32 cellular contexts compared by ENCODE assay signal in the genomic region with DNA sequence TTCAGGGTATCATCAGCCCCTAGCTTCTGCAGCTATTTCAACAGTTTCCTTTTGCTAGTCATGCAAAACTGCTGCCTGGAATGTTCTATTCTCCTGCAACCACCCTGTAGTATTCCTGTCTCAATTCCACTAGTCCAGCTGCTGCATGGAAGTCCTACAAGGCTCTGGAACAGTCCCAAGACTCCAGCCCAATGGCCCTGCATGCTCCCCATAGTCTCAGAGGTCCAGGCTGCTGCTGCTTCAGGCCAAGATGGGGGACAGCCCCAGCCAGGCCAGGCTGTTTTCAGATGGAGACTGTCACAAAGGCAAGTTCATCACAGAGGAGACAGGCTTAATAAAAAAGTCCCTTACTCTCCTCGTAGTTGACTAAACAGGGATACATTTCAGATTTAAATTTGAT. TPM values are rescaled to one million over a fixed set of nuclear protein-coding genes. Genes with fewer than 3 reads are reported as not detected.
"Had no signal": no experiment of that assay in that cellular context is flagged by ENCODE, and none has a peak within 500 bp of the region (broad histone marks: within the 10 kb centered on the region; RNA-seq: fewer than 3 reads in every experiment).

No MANE protein-coding gene starts in this region.

- H3K4me3 ChIP-seq: ascending aorta, breast epithelium, cardiac muscle cell, colonic mucosa, gastrocnemius medialis had no signal

- H3K27ac ChIP-seq: ascending aorta, breast epithelium, cardiac muscle cell, colonic mucosa, foreskin keratinocyte, gastrocnemius medialis had no signal

- H3K27me3 Mint-ChIP-seq: brain had no signal

- ATAC-seq: activated CD4-positive, alpha-beta T cell treated with anti-CD3 and anti-CD28 coated beads for 36 hours; activated CD8-positive, alpha-beta memory T cell treated with anti-CD3 and anti-CD28 coated beads, Interleukin-2, amount 10 ng/mL, durations not matched to agents 7 days and 5 days; activated CD8-positive, alpha-beta T cell treated with anti-CD3 and anti-CD28 coated beads, Interleukin-2, amount 10 ng/mL, durations not matched to agents 7 days and 5 days; activated naive CD4-positive, alpha-beta T cell treated with anti-CD3 and anti-CD28 coated beads, Interleukin-2, amount 50 U/mL, for 72 hours; esophagus mucosa; foreskin keratinocyte; gastrocnemius medialis had no signal

- H3K4me3 Mint-ChIP-seq: activated CD4-positive, alpha-beta memory T cell treated with anti-CD3 and anti-CD28 coated beads for 36 hours; activated CD4-positive, alpha-beta T cell treated with anti-CD3 and anti-CD28 coated beads for 36 hours; activated CD4-positive, alpha-beta T cell treated with anti-CD3 and anti-CD28 coated beads, Interleukin-2, amount 10 ng/mL, durations not matched to agents 24 days and 14 days; activated CD8-positive, alpha-beta memory T cell treated with anti-CD3 and anti-CD28 coated beads, Interleukin-2, amount 10 ng/mL, durations not matched to agents 7 days and 5 days; activated CD8-positive, alpha-beta T cell treated with anti-CD3 and anti-CD28 coated beads, Interleukin-2, amount 10 ng/mL, durations not matched to agents 7 days and 5 days; activated naive CD4-positive, alpha-beta T cell treated with anti-CD3 and anti-CD28 coated beads for 36 hours; activated naive CD8-positive, alpha-beta T cell treated with anti-CD3 and anti-CD28 coated beads, Interleukin-2, amount 10 ng/mL, durations not matched to agents 7 days and 5 days; activated T-helper 1 cell treated with anti-CD3 and anti-CD28 coated beads, Interleukin-12 subunit alpha, Interleukin-12 subunit beta, Interleukin-2, Interleukin-4 antibody, amounts not matched to agents 30 ng/mL and 10 ng/mL and 1 ng/mL, durations not matched to agents 14 hours and 24 hours and 36 hours; brain; central memory CD8-positive, alpha-beta T cell had no signal

- H3K9me3 Mint-ChIP-seq: activated CD4-positive, alpha-beta memory T cell treated with anti-CD3 and anti-CD28 coated beads for 36 hours; activated CD4-positive, alpha-beta T cell treated with anti-CD3 and anti-CD28 coated beads, Interleukin-2, amount 10 ng/mL, durations not matched to agents 24 days and 14 days; activated naive CD4-positive, alpha-beta T cell treated with anti-CD3 and anti-CD28 coated beads for 36 hours; activated naive CD8-positive, alpha-beta T cell treated with anti-CD3 and anti-CD28 coated beads, Interleukin-2, amount 10 ng/mL, durations not matched to agents 7 days and 5 days; activated T-helper 1 cell treated with anti-CD3 and anti-CD28 coated beads, Interleukin-12 subunit alpha, Interleukin-12 subunit beta, Interleukin-2, Interleukin-4 antibody, amounts not matched to agents 30 ng/mL and 10 ng/mL and 1 ng/mL, durations not matched to agents 14 hours and 24 hours and 36 hours; activated T-helper 2 cell treated with anti-CD3 and anti-CD28 coated beads, Interferon-gamma antibody, Interleukin-2, Interleukin-4, amounts not matched to agents 10 μg/mL and 5 μg/mL and 100 μg/mL, durations not matched to agents 14 hours and 24 hours and 36 hours; central memory CD8-positive, alpha-beta T cell had no signal

- H3K36me3 Mint-ChIP-seq: activated CD4-positive, alpha-beta memory T cell treated with anti-CD3 and anti-CD28 coated beads for 36 hours; activated CD8-positive, alpha-beta memory T cell treated with anti-CD3 and anti-CD28 coated beads, Interleukin-2, amount 10 ng/mL, durations not matched to agents 7 days and 5 days; activated naive CD4-positive, alpha-beta T cell treated with anti-CD3 and anti-CD28 coated beads, Interleukin-2, amount 50 U/mL, for 72 hours; activated naive CD8-positive, alpha-beta T cell treated with anti-CD3 and anti-CD28 coated beads, Interleukin-2, amount 10 ng/mL, durations not matched to agents 7 days and 5 days; brain had no signal

- H3K4me1 ChIP-seq: ascending aorta, breast epithelium, colonic mucosa, gastrocnemius medialis had no signal

- H3K36me3 ChIP-seq: ascending aorta, breast epithelium, cardiac muscle cell, colonic mucosa, gastrocnemius medialis had no signal

- H3K9me3 ChIP-seq: ascending aorta, breast epithelium, colonic mucosa, gastrocnemius medialis had no signal

- DNase-seq: activated CD4-positive, alpha-beta memory T cell treated with anti-CD3 and anti-CD28 coated beads for 36 hours; activated CD4-positive, alpha-beta T cell treated with anti-CD3 and anti-CD28 coated beads for 36 hours; activated CD4-positive, alpha-beta T cell treated with anti-CD3 and anti-CD28 coated beads, Interleukin-2, amount 10 ng/mL, durations not matched to agents 24 days and 14 days; activated CD4-positive, CD25-positive, alpha-beta regulatory T cell; activated CD4-positive, CD25-positive, alpha-beta regulatory T cell treated with anti-CD3 and anti-CD28 coated beads, Interleukin-2, amount 50 U/mL, for 72 hours; activated CD8-positive, alpha-beta memory T cell treated with anti-CD3 and anti-CD28 coated beads, Interleukin-2, amount 10 ng/mL, durations not matched to agents 7 days and 5 days; activated CD8-positive, alpha-beta memory T cell treated with anti-CD3 and anti-CD28 coated beads, Interleukin-2, amount 50 U/mL, for 4 hours; activated CD8-positive, alpha-beta T cell treated with anti-CD3 and anti-CD28 coated beads, Interleukin-2, amount 10 ng/mL, durations not matched to agents 7 days and 5 days; activated effector memory CD4-positive, alpha-beta T cell treated with anti-CD3 and anti-CD28 coated beads, Interleukin-2, amount 50 U/mL, for 16 hours; activated naive CD4-positive, alpha-beta T cell treated with anti-CD3 and anti-CD28 coated beads for 36 hours; activated naive CD8-positive, alpha-beta T cell treated with anti-CD3 and anti-CD28 coated beads, Interleukin-2, amount 10 ng/mL, durations not matched to agents 7 days and 5 days; activated T-cell treated with anti-CD3 and anti-CD28 coated beads, Interleukin-2, amount 50 U/mL, for 1 hour; activated T-cell treated with anti-CD3 and anti-CD28 coated beads, Interleukin-2, amount 50 U/mL, for 48 hours; colonic mucosa; effector CD8-positive, alpha-beta T cell; foreskin keratinocyte; gastrocnemius medialis; glutamatergic neuron; T-helper 2 cell had no signal

- H3K27ac Mint-ChIP-seq: activated CD4-positive, alpha-beta memory T cell treated with anti-CD3 and anti-CD28 coated beads for 36 hours; activated CD4-positive, alpha-beta T cell treated with anti-CD3 and anti-CD28 coated beads for 36 hours; activated CD4-positive, alpha-beta T cell treated with anti-CD3 and anti-CD28 coated beads, Interleukin-2, amount 10 ng/mL, durations not matched to agents 24 days and 14 days; activated CD8-positive, alpha-beta memory T cell treated with anti-CD3 and anti-CD28 coated beads, Interleukin-2, amount 10 ng/mL, durations not matched to agents 7 days and 5 days; activated CD8-positive, alpha-beta T cell treated with anti-CD3 and anti-CD28 coated beads, Interleukin-2, amount 10 ng/mL, durations not matched to agents 7 days and 5 days; activated naive CD4-positive, alpha-beta T cell treated with anti-CD3 and anti-CD28 coated beads for 36 hours; activated naive CD8-positive, alpha-beta T cell treated with anti-CD3 and anti-CD28 coated beads, Interleukin-2, amount 10 ng/mL, durations not matched to agents 7 days and 5 days; activated T-helper 1 cell treated with anti-CD3 and anti-CD28 coated beads, Interleukin-12 subunit alpha, Interleukin-12 subunit beta, Interleukin-2, Interleukin-4 antibody, amounts not matched to agents 30 ng/mL and 10 ng/mL and 1 ng/mL, durations not matched to agents 14 hours and 24 hours and 36 hours; activated T-helper 2 cell treated with anti-CD3 and anti-CD28 coated beads, Interferon-gamma antibody, Interleukin-2, Interleukin-4, amounts not matched to agents 10 μg/mL and 5 μg/mL and 100 μg/mL, durations not matched to agents 14 hours and 24 hours and 36 hours; brain had no signal

- H3K27me3 ChIP-seq: ascending aorta, breast epithelium, cardiac muscle cell, colonic mucosa, foreskin keratinocyte, gastrocnemius medialis had no signal

- H3K4me1 Mint-ChIP-seq: activated CD4-positive, alpha-beta T cell treated with anti-CD3 and anti-CD28 coated beads for 36 hours; activated CD4-positive, alpha-beta T cell treated with anti-CD3 and anti-CD28 coated beads, Interleukin-2, amount 10 ng/mL, durations not matched to agents 24 days and 14 days; activated CD8-positive, alpha-beta memory T cell treated with anti-CD3 and anti-CD28 coated beads, Interleukin-2, amount 10 ng/mL, durations not matched to agents 7 days and 5 days; activated naive CD8-positive, alpha-beta T cell treated with anti-CD3 and anti-CD28 coated beads, Interleukin-2, amount 10 ng/mL, durations not matched to agents 7 days and 5 days; brain had no signal

RNA-seq across cellular contexts. Expression of gene CST9L, which starts 31.7 kb away (rescaled TPM):
- total RNA-seq: activated CD4-positive, alpha-beta memory T cell treated with anti-CD3 and anti-CD28 coated beads for 36 hours; activated CD4-positive, alpha-beta T cell treated with anti-CD3 and anti-CD28 coated beads for 36 hours; activated CD4-positive, alpha-beta T cell treated with anti-CD3 and anti-CD28 coated beads, Interleukin-2, amount 10 ng/mL, durations not matched to agents 24 days and 14 days; activated CD8-positive, alpha-beta memory T cell treated with anti-CD3 and anti-CD28 coated beads for 36 hours; activated CD8-positive, alpha-beta memory T cell treated with anti-CD3 and anti-CD28 coated beads, Interleukin-2, amount 10 ng/mL, durations not matched to agents 7 days and 5 days; activated CD8-positive, alpha-beta T cell treated with anti-CD3 and anti-CD28 coated beads, Interleukin-2, amount 10 ng/mL, durations not matched to agents 7 days and 5 days; activated naive CD4-positive, alpha-beta T cell treated with anti-CD3 and anti-CD28 coated beads for 36 hours; activated naive CD4-positive, alpha-beta T cell treated with anti-CD3 and anti-CD28 coated beads, Interleukin-2, amount 50 U/mL, for 72 hours; activated naive CD8-positive, alpha-beta T cell treated with anti-CD3 and anti-CD28 coated beads, Interleukin-2, amount 10 ng/mL, durations not matched to agents 7 days and 5 days; activated T-helper 1 cell treated with anti-CD3 and anti-CD28 coated beads, Interleukin-12 subunit alpha, Interleukin-12 subunit beta, Interleukin-2, Interleukin-4 antibody, amounts not matched to agents 30 ng/mL and 10 ng/mL and 1 ng/mL, durations not matched to agents 14 hours and 24 hours and 36 hours; activated T-helper 2 cell treated with anti-CD3 and anti-CD28 coated beads, Interferon-gamma antibody, Interleukin-2, Interleukin-4, amounts not matched to agents 10 μg/mL and 5 μg/mL and 100 μg/mL, durations not matched to agents 14 hours and 24 hours and 36 hours; ascending aorta; breast epithelium; cardiac muscle cell; colonic mucosa; dermis microvascular lymphatic vessel endothelial cell; epithelial cell of proximal tubule; esophagus mucosa; foreskin keratinocyte; gastrocnemius medialis; T-helper 1 cell treated with Interleukin-12 subunit alpha and Interleukin-12 subunit beta and Interleukin-4 antibody, amounts not matched to agents 30 ng/mL and 1 ng/mL, for 36 hours had no signal
- polyA plus RNA-seq: cardiac muscle cell, foreskin keratinocyte had no signal

RNA-seq across cellular contexts. Expression of gene CST8, which starts 45.7 kb away (rescaled TPM):
- total RNA-seq: activated CD4-positive, alpha-beta memory T cell treated with anti-CD3 and anti-CD28 coated beads for 36 hours; activated CD4-positive, alpha-beta T cell treated with anti-CD3 and anti-CD28 coated beads for 36 hours; activated CD4-positive, alpha-beta T cell treated with anti-CD3 and anti-CD28 coated beads, Interleukin-2, amount 10 ng/mL, durations not matched to agents 24 days and 14 days; activated CD8-positive, alpha-beta memory T cell treated with anti-CD3 and anti-CD28 coated beads for 36 hours; activated CD8-positive, alpha-beta memory T cell treated with anti-CD3 and anti-CD28 coated beads, Interleukin-2, amount 10 ng/mL, durations not matched to agents 7 days and 5 days; activated CD8-positive, alpha-beta T cell treated with anti-CD3 and anti-CD28 coated beads, Interleukin-2, amount 10 ng/mL, durations not matched to agents 7 days and 5 days; activated naive CD4-positive, alpha-beta T cell treated with anti-CD3 and anti-CD28 coated beads for 36 hours; activated naive CD4-positive, alpha-beta T cell treated with anti-CD3 and anti-CD28 coated beads, Interleukin-2, amount 50 U/mL, for 72 hours; activated naive CD8-positive, alpha-beta T cell treated with anti-CD3 and anti-CD28 coated beads, Interleukin-2, amount 10 ng/mL, durations not matched to agents 7 days and 5 days; activated T-helper 1 cell treated with anti-CD3 and anti-CD28 coated beads, Interleukin-12 subunit alpha, Interleukin-12 subunit beta, Interleukin-2, Interleukin-4 antibody, amounts not matched to agents 30 ng/mL and 10 ng/mL and 1 ng/mL, durations not matched to agents 14 hours and 24 hours and 36 hours; activated T-helper 2 cell treated with anti-CD3 and anti-CD28 coated beads, Interferon-gamma antibody, Interleukin-2, Interleukin-4, amounts not matched to agents 10 μg/mL and 5 μg/mL and 100 μg/mL, durations not matched to agents 14 hours and 24 hours and 36 hours; ascending aorta; breast epithelium; cardiac muscle cell; colonic mucosa; dermis microvascular lymphatic vessel endothelial cell; epithelial cell of proximal tubule; esophagus mucosa; foreskin keratinocyte; gastrocnemius medialis; T-helper 1 cell treated with Interleukin-12 subunit alpha and Interleukin-12 subunit beta and Interleukin-4 antibody, amounts not matched to agents 30 ng/mL and 1 ng/mL, for 36 hours had no signal
- polyA plus RNA-seq: cardiac muscle cell, foreskin keratinocyte had no signal
